In genomic region chr11:112315861-112316739, GRCh38 we compare ENCODE assay signal across 14 cellular contexts. TPM values are rescaled to one million over a fixed set of nuclear protein-coding genes. Genes with fewer than 3 reads are reported as not detected.
"Had no signal": no experiment of that assay in that cellular context is flagged by ENCODE, and none has a peak within 500 bp of the region (broad histone marks: within the 10 kb centered on the region; RNA-seq: fewer than 3 reads in every experiment).

No MANE protein-coding gene starts in this region.

- H2AFZ ChIP-seq: hepatocyte had no signal

- H3K27ac Mint-ChIP-seq: activated naive CD8-positive, alpha-beta T cell treated with anti-CD3 and anti-CD28 coated beads, Interleukin-2, amount 10 ng/mL, durations not matched to agents 7 days and 5 days; natural killer cell treated with Interleukin-12 subunit alpha and Interleukin-12 subunit beta and Interleukin-15 and Interleukin-18, amount 100 ng/mL, for 72 hours had no signal

- H3K27me3 Mint-ChIP-seq: activated naive CD8-positive, alpha-beta T cell treated with anti-CD3 and anti-CD28 coated beads, Interleukin-2, amount 10 ng/mL, durations not matched to agents 7 days and 5 days; natural killer cell treated with Interleukin-12 subunit alpha and Interleukin-12 subunit beta and Interleukin-15 and Interleukin-18, amount 100 ng/mL, for 72 hours had no signal

- H3K9me3 ChIP-seq: upper lobe of left lung had no signal

- H3K4me3 ChIP-seq: hepatocyte, upper lobe of left lung had no signal

- H3K9me3 Mint-ChIP-seq: activated naive CD8-positive, alpha-beta T cell treated with anti-CD3 and anti-CD28 coated beads, Interleukin-2, amount 10 ng/mL, durations not matched to agents 7 days and 5 days; natural killer cell treated with Interleukin-12 subunit alpha and Interleukin-12 subunit beta and Interleukin-15 and Interleukin-18, amount 100 ng/mL, for 72 hours had no signal

- ATAC-seq: natural killer cell treated with Interleukin-12 subunit alpha and Interleukin-12 subunit beta and Interleukin-15 and Interleukin-18, amount 100 ng/mL, for 72 hours; stimulated activated naive CD8-positive, alpha-beta T cell treated with anti-CD3 and anti-CD28 coated beads, Interleukin-15, Interleukin-2, amounts not matched to agents 100 U/mL and 50 U/mL, for 24 hours had no signal

- H3K4me2 ChIP-seq: hepatocyte had no signal

- DNase-seq: activated CD4-positive, CD25-positive, alpha-beta regulatory T cell treated with anti-CD3 and anti-CD28 coated beads, Interleukin-2, amount 50 U/mL, for 72 hours; activated naive CD4-positive, alpha-beta T cell; activated naive CD8-positive, alpha-beta T cell treated with anti-CD3 and anti-CD28 coated beads, Interleukin-2, amount 10 ng/mL, durations not matched to agents 7 days and 5 days; activated T-cell treated with anti-CD3 and anti-CD28 coated beads for 4 hours; islet precursor cell; mesendoderm; retina; small intestine; stimulated activated naive CD8-positive, alpha-beta T cell treated with anti-CD3 and anti-CD28 coated beads, Interleukin-15, Interleukin-2, amounts not matched to agents 100 U/mL and 50 U/mL, for 24 hours; upper lobe of left lung had no signal

- H3K27ac ChIP-seq: hepatocyte, upper lobe of left lung had no signal

- FAIRE-seq: small intestine had no signal

- H3K4me3 Mint-ChIP-seq: activated naive CD8-positive, alpha-beta T cell treated with anti-CD3 and anti-CD28 coated beads, Interleukin-2, amount 10 ng/mL, durations not matched to agents 7 days and 5 days; natural killer cell treated with Interleukin-12 subunit alpha and Interleukin-12 subunit beta and Interleukin-15 and Interleukin-18, amount 100 ng/mL, for 72 hours had no signal

- H3K79me2 ChIP-seq: hepatocyte had no signal

- H3K36me3 Mint-ChIP-seq: natural killer cell treated with Interleukin-12 subunit alpha and Interleukin-12 subunit beta and Interleukin-15 and Interleukin-18, amount 100 ng/mL, for 72 hours had no signal

- H3K36me3 ChIP-seq: brain microvascular endothelial cell, upper lobe of left lung had no signal

- H3K27me3 ChIP-seq: brain microvascular endothelial cell, hepatocyte, upper lobe of left lung had no signal

RNA-seq across cellular contexts. Expression of gene PLET1, which starts 55.4 kb away (rescaled TPM):
- total RNA-seq: activated naive CD8-positive, alpha-beta T cell treated with anti-CD3 and anti-CD28 coated beads, Interleukin-2, amount 10 ng/mL, durations not matched to agents 7 days and 5 days; hepatocyte; left lobe of liver; natural killer cell treated with Interleukin-12 subunit alpha and Interleukin-12 subunit beta and Interleukin-15 and Interleukin-18, amount 100 ng/mL, for 72 hours; upper lobe of left lung had no signal
- polyA plus RNA-seq: hepatocyte, small intestine had no signal
